21 cellular contexts compared by ENCODE assay signal in genomic region chr11:70527429-70528045, GRCh38.
DNase-seq lines count a peak whose midpoint lies in the region; ATAC-seq, FAIRE-seq and TF ChIP-seq lines count a peak whose summit lies in the region.
"Had no signal": no experiment of that assay in that cellular context is flagged by ENCODE, and none has a peak within 500 bp of the region (broad histone marks: within the 10 kb centered on the region; RNA-seq: fewer than 3 reads in every experiment).

No MANE protein-coding gene starts in this region.

- H3K9me3 ChIP-seq in left ventricle myocardium inferior (replicated peaks): no peaks in the 10 kb centered on the region
- no peaks in the 10 kb centered on the region for H3K9me3 ChIP-seq in astrocyte (ENCODE audit: insufficient read depth, low read depth, low read length)
- H3K9me3 ChIP-seq in neuronal stem cell (replicated peaks in 1 of 2; ENCODE audit: control insufficient read depth in 2 of 2, insufficient read depth in 1 of 2, low read depth in 1 of 2, low read length in 2 of 2): peaks cover 0 to 4% of the 10 kb centered on the region in 2 donors
- H3K9me3 ChIP-seq: A549, BLaER1 had no signal

- intact Hi-C loops in Right ventricle myocardium superior (cut with DNase I): no loop called here
- intact Hi-C loops in left ventricle myocardium inferior (cut with micrococcal nuclease): no loop called here

- H3K27me3 ChIP-seq in left ventricle myocardium inferior (ENCODE audit: low read depth): peaks cover 37% of the 10 kb centered on the region
- peaks cover 5% of the 10 kb centered on the region for H3K27me3 ChIP-seq in astrocyte (ENCODE audit: insufficient read depth, low read length)
- no peaks in the 10 kb centered on the region for H3K27me3 ChIP-seq in neuronal stem cell (ENCODE audit: control insufficient read depth in 3 of 3, insufficient read depth in 3 of 3, low read depth in 1 of 3, low read length in 3 of 3)
- H3K27me3 ChIP-seq: BLaER1 had no signal

- H3K4me1 ChIP-seq in left ventricle myocardium inferior: peaks cover 5% of the 10 kb centered on the region
- H3K4me1 ChIP-seq in astrocyte (ENCODE audit: insufficient read depth, low read length): peaks cover 19% of the 10 kb centered on the region
- peaks cover 35 to 58% of the 10 kb centered on the region in 2 donors for H3K4me1 ChIP-seq in neuronal stem cell (ENCODE audit: control insufficient read depth in 2 of 2, insufficient read depth in 1 of 2, low read depth in 1 of 2, low read length in 2 of 2)
- H3K4me1 ChIP-seq: A549 had no signal

- no peak overlapping the region for H3K27ac ChIP-seq in left ventricle myocardium inferior (replicated peaks)
- H3K27ac ChIP-seq in astrocyte (ENCODE audit: low read depth, low read length): no peak overlapping the region
- no peak overlapping the region for H3K27ac ChIP-seq in neuronal stem cell (replicated peaks; ENCODE audit: low read length)
- H3K27ac ChIP-seq: A549, BLaER1, GM23248 had no signal

- H3K9ac ChIP-seq in astrocyte (ENCODE audit: low read length) (no peak overlapping the region), neuronal stem cell (ENCODE audit: low read depth, low read length, poor library complexity) (no peak overlapping the region)
- H3K9ac ChIP-seq: BLaER1, GM23248 had no signal

- H2BK120ac ChIP-seq in neuronal stem cell (ENCODE audit: low read depth, low read length): peak overlapping the region; percentile 17

- ATAC-seq in Right ventricle myocardium superior (ENCODE audit: poor library complexity) (no peak), HG03457 (IDR thresholded peaks at IDR 0.05; ENCODE audit: unreplicated experiment) (no peak)

- H4K20me1 ChIP-seq in astrocyte (ENCODE audit: insufficient read depth, low read length): no peaks in the 10 kb centered on the region
- H4K20me1 ChIP-seq: BLaER1 had no signal

- no CpG with 5 or more reads among the region's 10 CpGs for WGBS in neuronal stem cell (ENCODE audit: extremely low coverage in 2 of 2, insufficient read length in 2 of 2, insufficient replicate concordance in 1 of 2), 2 donors

- H3K4ac ChIP-seq in neuronal stem cell (ENCODE audit: low read length): peak overlapping the region; percentile 86

- no peak overlapping the region for H4K91ac ChIP-seq in neuronal stem cell (ENCODE audit: low read depth, low read length, poor library complexity)

- no peak overlapping the region for H3K4me2 ChIP-seq in astrocyte (ENCODE audit: low read length)
- H3K4me2 ChIP-seq in neuronal stem cell (ENCODE audit: insufficient read depth, low read length, poor library complexity, severe bottlenecking): no peak overlapping the region
- H3K4me2 ChIP-seq: A549, BLaER1 had no signal

- H2BK15ac ChIP-seq in neuronal stem cell (ENCODE audit: low read length): peak overlapping the region; percentile 54

- no peak overlapping the region for H2BK12ac ChIP-seq in neuronal stem cell (ENCODE audit: low read length)

- TF ChIP-seq CTCF in left ventricle myocardium inferior (IDR thresholded peaks at IDR 0.05; ENCODE audit: borderline replicate concordance) (no peak), astrocyte (IDR thresholded peaks at IDR 0.05; ENCODE audit: insufficient read depth, low read depth, low read length) (no peak)

- no peak for FAIRE-seq in astrocyte (lab: Jason Lieb, UNC)
- FAIRE-seq in HTR-8/SVneo (lab: Jason Lieb, UNC): no peak
- FAIRE-seq: A549, GM12891, GM19239 had no signal

- H3K23ac ChIP-seq in neuronal stem cell (ENCODE audit: low read depth, low read length, poor library complexity): peak overlapping the region; percentile 10

- no peaks in the 10 kb centered on the region for H3K79me2 ChIP-seq in astrocyte (ENCODE audit: insufficient read depth, low read length)

- DNase-seq in Right ventricle myocardium superior (peak; percentile 23), left ventricle myocardium inferior (no peak), NCI-H345 treated with DMSO at 0.1 percent for 48 hours (lab: John Stamatoyannopoulos, UW; ENCODE audit: unreplicated experiment) (peak; percentile 7), astrocyte (ENCODE audit: low read depth) (no peak), neuronal stem cell (ENCODE audit: low spot score) (no peak), HTR-8/SVneo (ENCODE audit: insufficient read length, low spot score) (no peak)
- no peak for DNase-seq in activated CD8-positive, alpha-beta memory T cell treated with anti-CD3 and anti-CD28 coated beads, Interleukin-2, amount 50 U/mL, for 4 hours
- DNase-seq: CD4-positive, alpha-beta memory T cell; GM23248; IMR-90; Karpas-422; NCI-H1436; NCI-H2029; NCI-H446; NCI-H748 treated with DMSO at 0.1 percent for 48 hours; SIG-M5 had no signal

- no peak overlapping the region for H3K14ac ChIP-seq in neuronal stem cell (ENCODE audit: low read length)

- no peak overlapping the region for H4K8ac ChIP-seq in neuronal stem cell (ENCODE audit: low read depth, low read length)

- H3K4me1 Mint-ChIP-seq in astrocyte (ENCODE audit: low read depth, unreplicated experiment): peaks cover 37% of the 10 kb centered on the region
- H3K4me1 Mint-ChIP-seq: CD4-positive, alpha-beta memory T cell had no signal

- peak overlapping the region; percentile 77 for H3K18ac ChIP-seq in neuronal stem cell (ENCODE audit: low read length)

- H3K36me3 ChIP-seq in left ventricle myocardium inferior (no peaks in the 10 kb centered on the region), astrocyte (ENCODE audit: insufficient read depth, low read length) (no peaks in the 10 kb centered on the region), neuronal stem cell (replicated peaks in 1 of 2; ENCODE audit: control insufficient read depth in 2 of 2, insufficient read depth in 2 of 2, low read length in 2 of 2) (no peaks in the 10 kb centered on the region)
- H3K36me3 ChIP-seq: BLaER1 had no signal

- no peak overlapping the region for H3K4me3 Mint-ChIP-seq in astrocyte (ENCODE audit: unreplicated experiment)
- H3K4me3 Mint-ChIP-seq: CD4-positive, alpha-beta memory T cell had no signal

- peaks cover 2% of the 10 kb centered on the region for H3K9me3 Mint-ChIP-seq in astrocyte (ENCODE audit: unreplicated experiment)
- H3K9me3 Mint-ChIP-seq: CD4-positive, alpha-beta memory T cell had no signal

- H3K27ac Mint-ChIP-seq in astrocyte (ENCODE audit: unreplicated experiment): peak overlapping the region; percentile 62
- H3K27ac Mint-ChIP-seq: CD4-positive, alpha-beta memory T cell had no signal

- H2AK5ac ChIP-seq in neuronal stem cell (ENCODE audit: low read depth, low read length): peak overlapping the region; percentile 97

- no peaks in the 10 kb centered on the region for H3K36me3 Mint-ChIP-seq in astrocyte (ENCODE audit: low read depth, unreplicated experiment)
- H3K36me3 Mint-ChIP-seq: CD4-positive, alpha-beta memory T cell had no signal

- no peak overlapping the region for H3K4me3 ChIP-seq in left ventricle myocardium inferior
- H3K4me3 ChIP-seq in astrocyte (ENCODE audit: insufficient read depth, low read depth, low read length): no peak overlapping the region
- H3K4me3 ChIP-seq in neuronal stem cell (ENCODE audit: low read length in 2 of 2): no peak overlapping the region
- H3K4me3 ChIP-seq: A549, BLaER1, GM23248 had no signal

- H2BK5ac ChIP-seq in neuronal stem cell (ENCODE audit: low read length): peak overlapping the region; percentile 92

- H3K79me1 ChIP-seq in neuronal stem cell (ENCODE audit: low read depth, low read length): peaks cover 1% of the 10 kb centered on the region

- no peaks in the 10 kb centered on the region for H3K27me3 Mint-ChIP-seq in astrocyte (ENCODE audit: low read depth, unreplicated experiment)

- no peak overlapping the region for H2AFZ ChIP-seq in astrocyte (ENCODE audit: low read depth, low read length)
- H2AFZ ChIP-seq in neuronal stem cell (ENCODE audit: low read length): no peak overlapping the region
- H2AFZ ChIP-seq: GM23248 had no signal

Comparison
In these comparisons a context has a peak if more than half of its experiments do, and no peak if none do; other contexts are left out.
1. DNase-seq: peak in Right ventricle myocardium superior (single experiment) and NCI-H345 treated with DMSO at 0.1 percent for 48 hours (single experiment); none in left ventricle myocardium inferior (single experiment), astrocyte (single experiment), neuronal stem cell (single experiment), HTR-8/SVneo (single experiment) and activated CD8-positive, alpha-beta memory T cell treated with anti-CD3 and anti-CD28 coated beads, Interleukin-2, amount 50 U/mL, for 4 hours (single experiment).